Comparison of ENCODE assay signal across 20 cellular contexts in the genomic region with DNA sequence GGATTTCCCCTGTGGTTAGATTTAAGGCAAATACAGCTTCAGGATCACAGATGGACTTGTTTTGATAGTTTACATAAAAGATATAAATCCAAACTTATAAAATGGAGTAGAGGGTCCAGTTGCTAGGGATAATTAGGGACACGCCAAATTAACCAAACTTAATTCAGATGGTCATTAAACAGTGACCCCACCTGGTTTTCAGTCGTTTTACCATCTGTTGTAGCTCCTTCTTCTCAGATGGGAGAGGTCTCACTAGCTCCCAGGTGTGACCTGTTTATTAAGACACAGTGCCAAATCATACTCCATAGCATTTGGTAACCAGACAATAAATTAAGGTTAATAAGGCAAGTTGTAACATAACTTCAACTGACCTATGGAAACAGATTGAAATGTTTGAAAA. TPM values are rescaled to one million over a fixed set of nuclear protein-coding genes. Genes with fewer than 3 reads are reported as not detected.
DNase-seq lines count a peak whose midpoint lies in the region; ATAC-seq and TF ChIP-seq lines count a peak whose summit lies in the region.
"Had no signal": no experiment of that assay in that cellular context is flagged by ENCODE, and none has a peak within 500 bp of the region (broad histone marks: within the 10 kb centered on the region; RNA-seq: fewer than 3 reads in every experiment).

No MANE protein-coding gene starts in this region.

- H3F3A ChIP-seq in DOHH2 (ENCODE audit: control insufficient read depth, insufficient read depth): no peaks in the 10 kb centered on the region

- DNase-seq in DMS 273 (lab: John Stamatoyannopoulos, UW; ENCODE audit: unreplicated experiment) (peak; percentile 78), NCI-H748 treated with DMSO at 0.1 percent for 48 hours (lab: John Stamatoyannopoulos, UW) (peak; percentile 7), WERI-Rb-1 (no peak), Caco-2 (no peak)
- DNase-seq: BE2C, DMS79 treated with DMSO at 0.1 percent for 48 hours, Karpas-422, MV-4-11, NCI-H1417 treated with DMSO at 0.1 percent for 48 hours, NCI-H2029 treated with DMSO at 0.1 percent for 48 hours, NCI-H526 treated with DMSO at 0.1 percent for 48 hours, PC-3, RPMI8226, SHP77 treated with DMSO at 0.1 percent for 48 hours, SK-N-SH, T-helper 2 cell had no signal

- no peaks in the 10 kb centered on the region for H3K9me3 ChIP-seq in DOHH2 (ENCODE audit: control insufficient read depth, insufficient read depth, low read length)
- H3K9me3 ChIP-seq in WERI-Rb-1 (ENCODE audit: severe bottlenecking): no peaks in the 10 kb centered on the region
- H3K9me3 ChIP-seq in Caco-2: no peaks in the 10 kb centered on the region
- H3K9me3 ChIP-seq: BE2C, SK-N-SH had no signal

- no peaks in the 10 kb centered on the region for H3K9me3 Mint-ChIP-seq in Caco-2 (ENCODE audit: unreplicated experiment)

- H3K27me3 ChIP-seq in DOHH2 (ENCODE audit: control insufficient read depth, low read length) (no peaks in the 10 kb centered on the region), WERI-Rb-1 (ENCODE audit: insufficient read depth, low read depth, severe bottlenecking) (no peaks in the 10 kb centered on the region), Caco-2 (replicated peaks; ENCODE audit: control insufficient read depth, insufficient read depth, low read length) (no peaks in the 10 kb centered on the region)
- H3K27me3 ChIP-seq: BE2C had no signal

- H3K4me1 Mint-ChIP-seq in Caco-2 (ENCODE audit: low read depth, unreplicated experiment): no peaks in the 10 kb centered on the region

- H3K27me3 Mint-ChIP-seq in Caco-2 (ENCODE audit: insufficient read depth, unreplicated experiment): no peaks in the 10 kb centered on the region

- no peaks in the 10 kb centered on the region for H3K79me2 ChIP-seq in DOHH2 (ENCODE audit: control insufficient read depth, low read length)

- peak overlapping the region; percentile 30; the same call in 1 of the 2 replicates for H3K4me2 ChIP-seq in DOHH2 (ENCODE audit: low read length)
- H3K4me2 ChIP-seq: SK-N-SH had no signal

- no TSS peak for BruUV-seq in Caco-2 (replicated peaks; lab: Mats Ljungman, UMichigan)

- POLR2A ChIA-PET in Caco-2 (lab: Charles Lee): interaction anchor here (0.5 kb wide), 1 partner anchor 15 kb away, joined by 4 read pairs; no protein-coding TSS in a partner anchor

- CTCF ChIA-PET in Caco-2 (lab: Charles Lee): interaction anchor here (0.9 to 1.7 kb wide), 2 partner anchors 115 to 142 kb away, joined by 5 read pairs; no protein-coding TSS in a partner anchor

- H3K36me3 ChIP-seq in DOHH2 (ENCODE audit: control insufficient read depth, low read length): no peaks in the 10 kb centered on the region
- H3K36me3 ChIP-seq in WERI-Rb-1: no peaks in the 10 kb centered on the region
- H3K36me3 ChIP-seq in Caco-2 (ENCODE audit: control insufficient read depth, insufficient read depth, low read length): no peaks in the 10 kb centered on the region
- H3K36me3 ChIP-seq: BE2C had no signal

- H3K27ac ChIP-seq in DOHH2 (ENCODE audit: low read depth, low read length): peak overlapping the region; percentile 17; the same call in 1 of the 2 replicates
- peak overlapping the region; percentile 79 for H3K27ac ChIP-seq in WERI-Rb-1

- H3K4me3 ChIP-seq in DOHH2 (ENCODE audit: low read length) (no peak overlapping the region), WERI-Rb-1 (ENCODE audit: low read depth, low read length) (no peak overlapping the region), Caco-2 (ENCODE audit: low read depth, low read length) (no peak overlapping the region)
- H3K4me3 ChIP-seq: GM12878 had no signal

- H3K27ac Mint-ChIP-seq in Caco-2 (ENCODE audit: unreplicated experiment): no peak overlapping the region

- no peaks in the 10 kb centered on the region for H3K9me2 ChIP-seq in DOHH2 (replicated peaks; ENCODE audit: control insufficient read depth, low read length)
- H3K9me2 ChIP-seq: SK-N-SH had no signal

- no peak overlapping the region for H3K4me3 Mint-ChIP-seq in Caco-2 (ENCODE audit: unreplicated experiment)

- no peaks in the 10 kb centered on the region for H3K36me3 Mint-ChIP-seq in Caco-2 (ENCODE audit: insufficient read depth, unreplicated experiment)

- no peaks in the 10 kb centered on the region for H4K20me1 ChIP-seq in DOHH2 (ENCODE audit: control insufficient read depth, insufficient read depth, low read depth, low read length)

- H3K4me1 ChIP-seq in DOHH2 (ENCODE audit: control insufficient read depth, low read length) (peaks cover 33% of the 10 kb centered on the region), Caco-2 (no peaks in the 10 kb centered on the region)

- intact Hi-C loops in Caco-2 (cut with micrococcal nuclease; ENCODE audit: unreplicated experiment): no loop called here

- no peak for ATAC-seq in HG02610 (IDR thresholded peaks at IDR 0.05; ENCODE audit: unreplicated experiment)
- ATAC-seq in HG03159 (IDR thresholded peaks at IDR 0.05; ENCODE audit: unreplicated experiment): no peak
- ATAC-seq: GM12878, PC-3 had no signal

- no peak for TF ChIP-seq CTCF in DOHH2 (IDR thresholded peaks at IDR 0.05; ENCODE audit: low read depth, low read length, poor library complexity, severe bottlenecking)
- TF ChIP-seq CTCF in WERI-Rb-1 (IDR thresholded peaks at IDR 0.05; ENCODE audit: low read depth, low read length): 0 out of 2 replicates have a peak, but pooled peaks have one; percentile 4
- no peak for TF ChIP-seq CTCF in Caco-2 (IDR thresholded peaks at IDR 0.05; ENCODE audit: insufficient read depth in 1 of 2, low read depth in 1 of 2, low read length in 1 of 2, severe bottlenecking in 1 of 2, unreplicated experiment in 1 of 2)

RNA-seq across cellular contexts. Expression of a gene that starts 8.1 kb away (rescaled TPM):
- 58.6 and 59.0 TPM in 2 replicates for total RNA-seq in Caco-2 (2022)

Comparison
In these comparisons a context has a peak if more than half of its experiments do, and no peak if none do; other contexts are left out.
1. DNase-seq: peak in DMS 273 (single experiment) and NCI-H748 treated with DMSO at 0.1 percent for 48 hours (single experiment); none in WERI-Rb-1 (single experiment) and Caco-2 (0 of 2).